Comparison of ENCODE assay signal across 7 cellular contexts in the genomic region with DNA sequence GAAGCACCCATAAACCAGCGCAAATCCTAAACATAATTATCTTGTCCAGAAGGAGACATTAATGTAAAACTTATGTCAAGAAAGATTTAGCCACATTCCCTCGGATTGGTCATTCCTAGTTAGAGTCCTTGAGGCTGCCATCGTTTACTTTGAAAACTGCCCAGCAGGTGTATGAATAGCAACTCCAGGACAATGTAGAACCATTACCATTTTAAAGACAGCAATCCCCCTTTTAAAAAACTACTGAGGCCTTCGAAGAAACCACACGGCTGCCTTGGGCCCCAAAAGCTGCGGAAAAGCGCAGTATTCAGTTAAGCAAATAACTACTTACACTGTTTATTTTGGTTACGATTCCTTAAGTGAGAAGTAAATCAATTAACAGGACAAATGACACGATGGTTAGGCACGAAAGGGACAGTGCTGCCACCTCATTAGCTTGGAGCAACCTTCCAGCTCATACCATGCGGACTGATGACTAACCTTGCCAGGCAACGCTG. TPM values are rescaled to one million over a fixed set of nuclear protein-coding genes. Genes with fewer than 3 reads are reported as not detected.
A peak's percentile ranks its signal among the peaks of the same experiment; 100 is the strongest.
DNase-seq lines count a peak whose midpoint lies in the region; ATAC-seq and TF ChIP-seq lines count a peak whose summit lies in the region.

No MANE protein-coding gene starts in this region.

- H3K27me3 ChIP-seq in adipocyte (replicated peaks; ENCODE audit: control insufficient read depth, insufficient read depth, low read length) (no peaks in the 10 kb centered on the region), smooth muscle cell (ENCODE audit: low read depth) (no peaks in the 10 kb centered on the region)

- H3K36me3 ChIP-seq in adipocyte (ENCODE audit: control insufficient read depth, insufficient read depth, low read length, severe bottlenecking), result no peaks in the 10 kb centered on the region
- no peaks in the 10 kb centered on the region for H3K36me3 ChIP-seq in smooth muscle cell (ENCODE audit: low read depth)

- DNase-seq in adipocyte (ENCODE audit: low read depth) (no peak), smooth muscle cell (lab: John Stamatoyannopoulos, UW; ENCODE audit: unreplicated experiment) (no peak), SHP77 treated with DMSO at 0.1 percent for 48 hours (lab: John Stamatoyannopoulos, UW) (no peak)

- H3K4me1 ChIP-seq in adipocyte (ENCODE audit: control insufficient read depth, insufficient read depth, low read length) (peaks cover 22% of the 10 kb centered on the region), smooth muscle cell (ENCODE audit: low read depth) (peaks cover 5% of the 10 kb centered on the region)

- H3K4me2 ChIP-seq in smooth muscle cell, result peak overlapping the region; percentile 88

- H2AFZ ChIP-seq in smooth muscle cell (ENCODE audit: low read depth), result peak overlapping the region; percentile 81

- 10% methylated on average over 12 of the region's 12 CpGs for WGBS in smooth muscle cell (ENCODE audit: low lambda C conversion rate)

- peaks cover 25% of the 10 kb centered on the region for H3K79me2 ChIP-seq in smooth muscle cell (ENCODE audit: low read depth)

- H3K9me3 ChIP-seq in adipocyte (ENCODE audit: control insufficient read depth, low read length), result no peaks in the 10 kb centered on the region
- H3K9me3 ChIP-seq in iPS-18c (ENCODE audit: control insufficient read depth, insufficient read depth, low read length), result no peaks in the 10 kb centered on the region
- no peaks in the 10 kb centered on the region for H3K9me3 ChIP-seq in smooth muscle cell (replicated peaks; ENCODE audit: low read depth)

- H3K9ac ChIP-seq in adipocyte (ENCODE audit: low read length) (peak overlapping the region; percentile 91), smooth muscle cell (ENCODE audit: low read depth) (peak overlapping the region; percentile 97)

- H4K20me1 ChIP-seq in smooth muscle cell (ENCODE audit: low read depth), result peaks cover 3% of the 10 kb centered on the region

- peak overlapping the region; percentile 98 for H3K27ac ChIP-seq in smooth muscle cell (ENCODE audit: low read depth)

- no peak for TF ChIP-seq CTCF in smooth muscle cell (IDR thresholded peaks at IDR 0.05; ENCODE audit: borderline replicate concordance, insufficient read depth, poor library complexity, severe bottlenecking)

- ATAC-seq in HG02588 (IDR thresholded peaks at IDR 0.05; ENCODE audit: unreplicated experiment) (peak; percentile 4), GM19328 (IDR thresholded peaks at IDR 0.05; ENCODE audit: unreplicated experiment) (no peak), GM19395 (IDR thresholded peaks at IDR 0.05; ENCODE audit: unreplicated experiment) (no peak)

- H3F3A ChIP-seq in smooth muscle cell (ENCODE audit: low read depth), result peaks cover 8% of the 10 kb centered on the region

- H3K4me3 ChIP-seq in adipocyte (ENCODE audit: low read length) (peak overlapping the region; percentile 94), iPS-18c (ENCODE audit: insufficient read depth, low read depth, low read length) (peak overlapping the region; percentile 74), smooth muscle cell (peak overlapping the region; percentile 81)

RNA-seq across cellular contexts. Expression of gene SGMS2, which starts 0.8 kb away (rescaled TPM):
- total RNA-seq in smooth muscle cell, result 55.5 and 82.7 TPM in 2 replicates
- 16.2 and 24.7 TPM in 2 replicates for polyA plus RNA-seq in smooth muscle cell
